ENCODE assay signal across 22 cellular contexts in the genomic region with DNA sequence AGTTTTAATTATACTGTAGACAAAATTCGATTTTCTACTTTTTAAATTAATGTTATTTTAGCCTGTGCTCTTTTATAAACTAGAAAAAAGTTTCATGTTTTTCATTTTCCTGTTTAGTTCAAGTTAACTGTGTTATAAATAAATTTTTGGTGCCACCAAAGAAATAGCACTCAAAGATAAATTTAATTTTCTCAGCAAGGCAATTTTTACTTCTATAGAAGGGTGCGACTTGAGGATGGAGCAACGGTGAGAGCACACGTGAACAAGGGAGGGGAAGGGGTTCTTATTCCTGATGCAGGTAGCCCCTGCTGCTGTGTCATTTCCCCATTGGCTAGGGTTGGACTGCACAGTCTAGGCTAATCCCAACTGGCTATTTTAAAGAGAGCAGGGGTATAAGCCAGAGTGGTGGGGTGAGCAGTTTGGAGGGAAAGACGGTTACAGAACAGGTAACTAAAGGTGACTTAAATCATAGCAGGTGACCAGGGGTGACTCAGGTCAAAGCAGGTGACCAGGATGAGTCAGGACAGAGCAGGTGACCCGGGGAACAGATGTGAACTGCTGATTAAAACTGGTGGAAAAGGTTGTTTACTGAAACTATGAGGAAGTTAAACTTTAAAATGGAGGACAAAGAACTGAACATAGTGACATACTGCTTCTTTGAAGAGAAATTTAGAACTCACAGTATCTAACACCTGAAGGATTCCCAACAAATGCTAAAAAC.
A peak's percentile ranks its signal among the peaks of the same experiment; 100 is the strongest.
DNase-seq lines count a peak whose midpoint lies in the region; ATAC-seq, FAIRE-seq and TF ChIP-seq lines count a peak whose summit lies in the region.
"Had no signal": no experiment of that assay in that cellular context is flagged by ENCODE, and none has a peak within 500 bp of the region (broad histone marks: within the 10 kb centered on the region; RNA-seq: fewer than 3 reads in every experiment).

No MANE protein-coding gene starts in this region.

- no peak for ATAC-seq in gastroesophageal sphincter
- ATAC-seq: CD8-positive, alpha-beta T cell; Panc1; SK-N-SH treated with all-trans-retinoic acid at 6 μM for 48 hours had no signal

- H2BK20ac ChIP-seq in H1 (ENCODE audit: low read length), result no peak overlapping the region

- no peaks in the 10 kb centered on the region for H3K27me3 ChIP-seq in H1 (replicated peaks in 1 of 4; ENCODE audit: control insufficient read depth in 3 of 4, extremely low read depth in 1 of 4, insufficient read depth in 3 of 4, low read length in 3 of 4)
- peaks cover 0 to 5% of the 10 kb centered on the region in 2 experiments for H3K27me3 ChIP-seq in mesenchymal stem cell (ENCODE audit: control insufficient read depth in 1 of 2, insufficient read depth in 1 of 2, low read length in 2 of 2)
- H3K27me3 ChIP-seq in gastroesophageal sphincter, result peaks cover 4% of the 10 kb centered on the region
- H3K27me3 ChIP-seq: SJCRH30 had no signal

- TF ChIP-seq CTCF in HEK293 (tag by site-specific recombination; IDR thresholded peaks at IDR 0.05), result no peak
- no peak for TF ChIP-seq CTCF in H1 (IDR thresholded peaks at IDR 0.05; ENCODE audit: control extremely low read depth in 1 of 3, insufficient read depth in 1 of 3, low read depth in 1 of 3, low read length in 3 of 3)
- TF ChIP-seq CTCF in gastroesophageal sphincter (IDR thresholded peaks at IDR 0.05), result no peak

- DNase-seq in H1 (ENCODE audit: low read depth in 1 of 2, low spot score in 2 of 2), result no peak
- DNase-seq in mesenchymal stem cell, result no peak
- DNase-seq in SIG-M5 treated with dmso at 0.1 percent for 504 hours (lab: John Stamatoyannopoulos, UW; ENCODE audit: unreplicated experiment), result no peak
- no peak for DNase-seq in KBM-7
- DNase-seq in SHP77 (lab: John Stamatoyannopoulos, UW), result no peak
- DNase-seq: CD8-positive, alpha-beta T cell; DMS 273 treated with DMSO at 0.1 percent for 48 hours; DND-41; MG63; NCI-H1417; NCI-H1694; NCI-H2029 treated with DMSO at 0.1 percent for 48 hours; NCI-H2227 treated with DMSO at 0.1 percent for 48 hours; NCI-H69; SJCRH30 had no signal

- no peak overlapping the region for H4K91ac ChIP-seq in H1 (replicated peaks; ENCODE audit: insufficient read length, low read length)
- no peak overlapping the region for H4K91ac ChIP-seq in mesenchymal stem cell (ENCODE audit: low read length)

- H2BK120ac ChIP-seq in H1 (replicated peaks; ENCODE audit: low read depth, low read length), result no peak overlapping the region
- no peak overlapping the region for H2BK120ac ChIP-seq in mesenchymal stem cell (ENCODE audit: low read depth, low read length)

- no peak overlapping the region for H3K14ac ChIP-seq in H1 (ENCODE audit: insufficient read length)
- H3K14ac ChIP-seq in mesenchymal stem cell (ENCODE audit: low read length in 2 of 2), result no peak overlapping the region

- no peak overlapping the region for H3K56ac ChIP-seq in H1 (replicated peaks; ENCODE audit: insufficient read length, low read depth, low read length)

- no peak for FAIRE-seq in H1 (lab: Jason Lieb, UNC)
- FAIRE-seq: H54 had no signal

- no peak for TF ChIP-seq POLR2A in H1 (IDR thresholded peaks at IDR 0.05; ENCODE audit: control extremely low read depth in 1 of 2, low read depth in 2 of 2, low read length in 2 of 2)
- no peak for TF ChIP-seq POLR2A in gastroesophageal sphincter (IDR thresholded peaks at IDR 0.05)

- H2AFZ ChIP-seq in H1 (ENCODE audit: low read length), result 0 out of 2 replicates have a peak overlapping the region, but pooled peaks have one; percentile 13
- no peak overlapping the region for H2AFZ ChIP-seq in mesenchymal stem cell (ENCODE audit: low read depth, low read length)

- in situ Hi-C loops in KBM-7 (cut with MboI; ENCODE audit: low pct_unique_long_range_greater_than_20kb, low sequenced_read_pairs), result no loop called here

- H3K4me1 ChIP-seq in HEK293 (ENCODE audit: control insufficient read depth, insufficient read depth, low read length), result no peaks in the 10 kb centered on the region
- H3K4me1 ChIP-seq in H1 (replicated peaks in 1 of 4; ENCODE audit: control insufficient read depth in 3 of 4, insufficient read depth in 4 of 4, low read length in 3 of 4), result peaks cover 2 to 9% (median 3%) of the 10 kb centered on the region in 4 experiments; a peak in 3 of 7 replicates
- no peaks in the 10 kb centered on the region for H3K4me1 ChIP-seq in mesenchymal stem cell (ENCODE audit: control insufficient read depth, insufficient read depth, low read depth, low read length)
- H3K4me1 ChIP-seq in gastroesophageal sphincter, result no peaks in the 10 kb centered on the region
- H3K4me1 ChIP-seq: SJCRH30 had no signal

- POLR2A ChIA-PET in HEK293 (lab: Yijun Ruan, JAX), result no interaction called here
- POLR2A ChIA-PET in H1 (lab: Charles Lee; ENCODE audit: partially characterized antibody), result no interaction called here

- H3K4me2 ChIP-seq in H1 (ENCODE audit: insufficient read depth in 1 of 2, low read depth in 2 of 2, low read length in 2 of 2), result no peak overlapping the region
- H3K4me2 ChIP-seq in mesenchymal stem cell (ENCODE audit: low read length, poor library complexity, severe bottlenecking), result no peak overlapping the region

- H3K23ac ChIP-seq in H1 (ENCODE audit: insufficient read length) (no peak overlapping the region), mesenchymal stem cell (ENCODE audit: low read length in 2 of 2) (no peak overlapping the region)

- 91% methylated on average over 6 of the region's 6 CpGs; no CpG with 5 or more reads in 1 of the 2 experiments for WGBS in H1 (ENCODE audit: extremely low coverage in 1 of 2, insufficient coverage in 1 of 2, insufficient read length in 1 of 2, insufficient replicate concordance in 2 of 2, low coverage in 1 of 2, low lambda C conversion rate in 2 of 2, missing lambda C conversion rate in 1 of 2), 2 experiments
- 93% methylated on average over 5 of the region's 6 CpGs for WGBS in mesenchymal stem cell
- WGBS in gastroesophageal sphincter (ENCODE audit: low coverage in 1 of 2), 2 donors, result 59 to 84% methylated on average over 3 to 6 of the region's 6 CpGs

- H2AK5ac ChIP-seq in H1 (ENCODE audit: low read depth, low read length) (no peak overlapping the region), mesenchymal stem cell (ENCODE audit: low read length, severe bottlenecking) (peak overlapping the region; percentile 31)

- H3K79me1 ChIP-seq in H1 (ENCODE audit: low read depth, low read length) (no peaks in the 10 kb centered on the region), mesenchymal stem cell (replicated peaks; ENCODE audit: low read length, poor library complexity, severe bottlenecking) (no peaks in the 10 kb centered on the region)

- H3K27ac ChIP-seq in HEK293 (ENCODE audit: extremely low read depth, low read depth, low read length), result no peak overlapping the region
- no peak overlapping the region for H3K27ac ChIP-seq in H1 (ENCODE audit: low read depth, low read length)
- H3K27ac ChIP-seq in mesenchymal stem cell (ENCODE audit: low read length, poor library complexity, severe bottlenecking), result no peak overlapping the region
- no peak overlapping the region for H3K27ac ChIP-seq in gastroesophageal sphincter
- H3K27ac ChIP-seq: C4-2B, HL-60, SJCRH30 had no signal

- no peaks in the 10 kb centered on the region for H4K20me1 ChIP-seq in H1 (replicated peaks in 1 of 2; ENCODE audit: control insufficient read depth in 1 of 2, insufficient read depth in 2 of 2, low read length in 2 of 2)

- H4K8ac ChIP-seq in H1 (ENCODE audit: extremely low read depth, insufficient read depth, low read length), result no peak overlapping the region
- H4K8ac ChIP-seq in mesenchymal stem cell (ENCODE audit: low read length), result no peak overlapping the region

- no peak overlapping the region for H3K18ac ChIP-seq in H1 (ENCODE audit: extremely low read depth, low read length)
- no peak overlapping the region for H3K18ac ChIP-seq in mesenchymal stem cell (ENCODE audit: low read depth in 1 of 2, low read length in 2 of 2)

- TF ChIP-seq EP300 in H1 (IDR thresholded peaks at IDR 0.05; ENCODE audit: borderline replicate concordance in 1 of 2, low read depth in 2 of 2, low read length in 2 of 2) (no peak), gastroesophageal sphincter (IDR thresholded peaks at IDR 0.05) (no peak)

- no peaks in the 10 kb centered on the region for H3K9me3 ChIP-seq in HEK293 (ENCODE audit: control insufficient read depth, insufficient read depth, low read depth, low read length)
- no peaks in the 10 kb centered on the region for H3K9me3 ChIP-seq in H1 (ENCODE audit: insufficient read depth in 2 of 2, low read depth in 1 of 2, low read length in 1 of 2)
- peaks cover 10% of the 10 kb centered on the region for H3K9me3 ChIP-seq in mesenchymal stem cell (ENCODE audit: control insufficient read depth, low read length)
- H3K9me3 ChIP-seq in gastroesophageal sphincter, result peaks cover 0 to 11% (median 0%) of the 10 kb centered on the region in 3 donors
- H3K9me3 ChIP-seq: MG63, SJCRH30 had no signal

- H3K79me2 ChIP-seq in H1 (ENCODE audit: control insufficient read depth in 1 of 2, insufficient read depth in 2 of 2, low read length in 2 of 2), result no peaks in the 10 kb centered on the region

- CTCF ChIA-PET in HEK293 (lab: Yijun Ruan, JAX) (no interaction called here), H1 (lab: Charles Lee; ENCODE audit: partially characterized antibody) (interaction anchor here (0.7 kb wide), 1 partner anchor 26 kb away, joined by 3 read pairs; no protein-coding TSS in a partner anchor)

- H3K36me3 ChIP-seq in HEK293 (ENCODE audit: control insufficient read depth in 2 of 2, insufficient read depth in 1 of 2, low read length in 2 of 2) (no peaks in the 10 kb centered on the region), H1 (ENCODE audit: control insufficient read depth in 2 of 4, insufficient read depth in 4 of 4, low read length in 3 of 4) (no peaks in the 10 kb centered on the region), mesenchymal stem cell (ENCODE audit: control insufficient read depth in 1 of 2, insufficient read depth in 2 of 2, low read depth in 1 of 2, low read length in 2 of 2) (no peaks in the 10 kb centered on the region), gastroesophageal sphincter (no peaks in the 10 kb centered on the region)
- H3K36me3 ChIP-seq: MG63, SJCRH30 had no signal

- no peaks in the 10 kb centered on the region; the same call in 1 of the 2 replicates for H3K23me2 ChIP-seq in H1 (ENCODE audit: low read depth, low read length)

- no peak overlapping the region for H4K5ac ChIP-seq in H1 (ENCODE audit: insufficient read length, low read depth, low read length)

- H2BK5ac ChIP-seq in H1 (ENCODE audit: low read depth, low read length), result peak overlapping the region; percentile 69; the same call in 1 of the 2 replicates
- H2BK5ac ChIP-seq in mesenchymal stem cell (ENCODE audit: low read depth, low read length, poor library complexity, severe bottlenecking), result no peak overlapping the region

- H3K4ac ChIP-seq in H1 (replicated peaks; ENCODE audit: insufficient read length, low read depth, low read length) (no peak overlapping the region), mesenchymal stem cell (ENCODE audit: low read depth in 1 of 2, low read length in 2 of 2) (peak overlapping the region in 1 of 2 experiments; percentile 41)

- H3K4me3 ChIP-seq in HEK293 (ENCODE audit: low read depth, low read length) (no peak overlapping the region), H1 (ENCODE audit: extremely low read depth in 1 of 4, insufficient read depth in 2 of 4, low read depth in 3 of 4, low read length in 4 of 4) (no peak overlapping the region), mesenchymal stem cell (ENCODE audit: insufficient read depth in 1 of 2, low read depth in 1 of 2, low read length in 2 of 2) (no peak overlapping the region), gastroesophageal sphincter (no peak overlapping the region)
- H3K4me3 ChIP-seq: MG63, SJCRH30 had no signal

- H3K9ac ChIP-seq in H1 (replicated peaks in 1 of 4; ENCODE audit: extremely low read depth in 1 of 4, low read depth in 3 of 4, low read length in 3 of 4), result no peak overlapping the region
- no peak overlapping the region for H3K9ac ChIP-seq in mesenchymal stem cell (ENCODE audit: low read length)

- H2BK12ac ChIP-seq in H1 (ENCODE audit: low read depth, low read length) (no peak overlapping the region), mesenchymal stem cell (ENCODE audit: low read length in 2 of 2) (peak overlapping the region in 1 of 2 experiments; percentile 72)

- no peak overlapping the region for H2BK15ac ChIP-seq in H1 (ENCODE audit: low read length)
- H2BK15ac ChIP-seq in mesenchymal stem cell (ENCODE audit: low read depth, poor library complexity, severe bottlenecking), result no peak overlapping the region

- TF ChIP-seq RAD21 in H1 (IDR thresholded peaks at IDR 0.05 in 1 of 2, conservative IDR thresholded peaks at IDR 0.05 in 1 of 2; ENCODE audit: low read depth in 2 of 2, low read length in 2 of 2), result no peak
